Comparison of ENCODE assay signal across 8 cellular contexts in genomic region chr1:228139406-228139930, GRCh38. TPM values are rescaled to one million over a fixed set of nuclear protein-coding genes. Genes with fewer than 3 reads are reported as not detected.
DNase-seq lines count a peak whose midpoint lies in the region; ATAC-seq and TF ChIP-seq lines count a peak whose summit lies in the region.

No MANE protein-coding gene starts in this region.

- H3K23ac ChIP-seq in trophoblast cell (ENCODE audit: low read length), result no peak overlapping the region

- H2BK120ac ChIP-seq in trophoblast cell (ENCODE audit: insufficient read depth, low read length, poor library complexity), result peak overlapping the region; percentile 61

- DNase-seq in RWPE1 (ENCODE audit: low spot score) (no peak), epithelial cell of proximal tubule (ENCODE audit: low read depth) (no peak), trophoblast cell (no peak), NCI-H345 treated with DMSO at 0.1 percent for 48 hours (lab: John Stamatoyannopoulos, UW; ENCODE audit: unreplicated experiment) (no peak), NCI-H2081 (lab: John Stamatoyannopoulos, UW) (no peak)
- no peak for DNase-seq in stimulated activated naive CD4-positive, alpha-beta T cell treated with Interleukin-2 at 50 U/mL for 16 hours (lab: John Stamatoyannopoulos, UW)

- peak overlapping the region; percentile 79 for H4K91ac ChIP-seq in trophoblast cell (ENCODE audit: low read depth, low read length)

- H3F3A ChIP-seq in DOHH2 (ENCODE audit: control insufficient read depth, insufficient read depth), result peaks cover 13% of the 10 kb centered on the region

- H3K9me2 ChIP-seq in DOHH2 (replicated peaks; ENCODE audit: control insufficient read depth, low read length), result no peaks in the 10 kb centered on the region

- peaks cover 10% of the 10 kb centered on the region for H3K79me1 ChIP-seq in trophoblast cell (ENCODE audit: low read length)

- H3K14ac ChIP-seq in trophoblast cell (ENCODE audit: low read length), result peak overlapping the region; percentile 84

- H3K4ac ChIP-seq in trophoblast cell (ENCODE audit: low read depth, low read length), result peak overlapping the region; percentile 72

- H3K4me2 ChIP-seq in DOHH2 (ENCODE audit: low read length) (peak overlapping the region; percentile 91), trophoblast cell (ENCODE audit: low read length) (peak overlapping the region; percentile 68)

- H3K27ac ChIP-seq in DOHH2 (ENCODE audit: low read depth, low read length) (peak overlapping the region; percentile 62), RWPE1 (peak overlapping the region; percentile 100), trophoblast cell (ENCODE audit: low read depth, low read length) (peak overlapping the region; percentile 59)

- peak overlapping the region; percentile 78 for H4K12ac ChIP-seq in trophoblast cell (ENCODE audit: low read depth, low read length)

- H3K4me1 ChIP-seq in DOHH2 (ENCODE audit: control insufficient read depth, low read length) (peaks cover 72% of the 10 kb centered on the region), trophoblast cell (ENCODE audit: control insufficient read depth in 1 of 2, insufficient read depth in 2 of 2, low read length in 2 of 2) (peaks cover 9 to 20% of the 10 kb centered on the region in 2 experiments)

- H2BK12ac ChIP-seq in trophoblast cell (ENCODE audit: low read length), result no peak overlapping the region

- POLR2A ChIA-PET in RWPE1 (lab: Yijun Ruan, JAX; ENCODE audit: low non-redundant PET), result interaction anchor here (0.6 kb wide), 1 partner anchor 14 kb away, joined by 3 read pairs; no protein-coding TSS in a partner anchor

- no peak for ATAC-seq in HG03457 (IDR thresholded peaks at IDR 0.05; ENCODE audit: unreplicated experiment)

- H3K27me3 ChIP-seq in DOHH2 (ENCODE audit: control insufficient read depth, low read length), result no peaks in the 10 kb centered on the region
- H3K27me3 ChIP-seq in trophoblast cell (ENCODE audit: insufficient read depth, low read length), result no peaks in the 10 kb centered on the region

- H3K18ac ChIP-seq in trophoblast cell (ENCODE audit: low read length), result peak overlapping the region; percentile 72

- TF ChIP-seq CTCF in DOHH2 (IDR thresholded peaks at IDR 0.05; ENCODE audit: low read depth, low read length, poor library complexity, severe bottlenecking) (no peak), RWPE1 (conservative IDR thresholded peaks at IDR 0.05; ENCODE audit: low read depth) (no peak), epithelial cell of proximal tubule (conservative IDR thresholded peaks at IDR 0.05; ENCODE audit: low read depth, low read length) (no peak)

- H2AK5ac ChIP-seq in trophoblast cell (ENCODE audit: low read length), result no peak overlapping the region

- peaks cover 46% of the 10 kb centered on the region for H3K79me2 ChIP-seq in DOHH2 (ENCODE audit: control insufficient read depth, low read length)
- H3K79me2 ChIP-seq in trophoblast cell (ENCODE audit: control insufficient read depth, insufficient read depth, low read length, poor library complexity), result peaks cover 32% of the 10 kb centered on the region

- H4K8ac ChIP-seq in trophoblast cell (ENCODE audit: low read depth, low read length), result peak overlapping the region; percentile 94

- no peaks in the 10 kb centered on the region for H3K9me3 ChIP-seq in DOHH2 (ENCODE audit: control insufficient read depth, insufficient read depth, low read length)
- H3K9me3 ChIP-seq in trophoblast cell (ENCODE audit: insufficient read depth, low read depth, low read length), result peaks cover 5% of the 10 kb centered on the region

- CTCF ChIA-PET in RWPE1 (lab: Yijun Ruan, JAX), result no interaction called here

- peaks cover 18% of the 10 kb centered on the region; the same call in 1 of the 2 replicates for H4K20me1 ChIP-seq in DOHH2 (ENCODE audit: control insufficient read depth, insufficient read depth, low read depth, low read length)

- H2AFZ ChIP-seq in trophoblast cell (ENCODE audit: insufficient read depth, low read length, poor library complexity), result peak overlapping the region; percentile 74

- H2BK5ac ChIP-seq in trophoblast cell (ENCODE audit: low read depth, low read length, poor library complexity), result no peak overlapping the region

- H3K4me3 ChIP-seq in DOHH2 (ENCODE audit: low read length), result peak overlapping the region; percentile 81
- peak overlapping the region; percentile 63 for H3K4me3 ChIP-seq in epithelial cell of proximal tubule (ENCODE audit: low read depth, low read length)
- H3K4me3 ChIP-seq in trophoblast cell (ENCODE audit: low read depth, low read length), result peak overlapping the region; percentile 67

- H3K9ac ChIP-seq in trophoblast cell (ENCODE audit: low read length), result peak overlapping the region; percentile 18

- WGBS in trophoblast cell (ENCODE audit: extremely low coverage, insufficient coverage, insufficient read length), result no CpG with 5 or more reads among the region's 30 CpGs

- peaks cover 15% of the 10 kb centered on the region for H3K36me3 ChIP-seq in DOHH2 (ENCODE audit: control insufficient read depth, low read length)
- H3K36me3 ChIP-seq in trophoblast cell (ENCODE audit: control insufficient read depth in 1 of 2, insufficient read depth in 2 of 2, low read length in 2 of 2), result peaks cover 10 to 15% of the 10 kb centered on the region in 2 experiments

RNA-seq across cellular contexts. Expression of gene GUK1, which starts 0.6 kb away (rescaled TPM):
- total RNA-seq in epithelial cell of proximal tubule, result 242 and 269 TPM in 2 replicates
- 235 and 242 TPM in 2 replicates for polyA plus RNA-seq in trophoblast cell (2013)

RNA-seq across cellular contexts. Expression of gene GJC2, which starts 10.3 kb away (rescaled TPM):
- total RNA-seq in epithelial cell of proximal tubule, result 0.14 and 0.69 TPM in 2 replicates
- 0.38 and 0.51 TPM in 2 replicates for polyA plus RNA-seq in trophoblast cell (2013)

RNA-seq across cellular contexts. Expression of gene IBA57, which starts 26.1 kb away (rescaled TPM):
- 2.0 and 6.9 TPM in 2 replicates for total RNA-seq in epithelial cell of proximal tubule
- 1.2 and 1.4 TPM in 2 replicates for polyA plus RNA-seq in trophoblast cell (2013)

RNA-seq across cellular contexts. Expression of gene MRPL55, which starts 30.4 kb away (rescaled TPM):
- 130 and 142 TPM in 2 replicates for total RNA-seq in epithelial cell of proximal tubule
- polyA plus RNA-seq in trophoblast cell (2013), result 87.0 and 91.4 TPM in 2 replicates

RNA-seq across cellular contexts. Expression of gene C1orf35, which starts 36.3 kb away (rescaled TPM):
- total RNA-seq in epithelial cell of proximal tubule, result 23.8 and 27.6 TPM in 2 replicates
- 17.6 and 18.1 TPM in 2 replicates for polyA plus RNA-seq in trophoblast cell (2013)
